Comparison of ENCODE assay signal across 8 cellular contexts in the genomic region with DNA sequence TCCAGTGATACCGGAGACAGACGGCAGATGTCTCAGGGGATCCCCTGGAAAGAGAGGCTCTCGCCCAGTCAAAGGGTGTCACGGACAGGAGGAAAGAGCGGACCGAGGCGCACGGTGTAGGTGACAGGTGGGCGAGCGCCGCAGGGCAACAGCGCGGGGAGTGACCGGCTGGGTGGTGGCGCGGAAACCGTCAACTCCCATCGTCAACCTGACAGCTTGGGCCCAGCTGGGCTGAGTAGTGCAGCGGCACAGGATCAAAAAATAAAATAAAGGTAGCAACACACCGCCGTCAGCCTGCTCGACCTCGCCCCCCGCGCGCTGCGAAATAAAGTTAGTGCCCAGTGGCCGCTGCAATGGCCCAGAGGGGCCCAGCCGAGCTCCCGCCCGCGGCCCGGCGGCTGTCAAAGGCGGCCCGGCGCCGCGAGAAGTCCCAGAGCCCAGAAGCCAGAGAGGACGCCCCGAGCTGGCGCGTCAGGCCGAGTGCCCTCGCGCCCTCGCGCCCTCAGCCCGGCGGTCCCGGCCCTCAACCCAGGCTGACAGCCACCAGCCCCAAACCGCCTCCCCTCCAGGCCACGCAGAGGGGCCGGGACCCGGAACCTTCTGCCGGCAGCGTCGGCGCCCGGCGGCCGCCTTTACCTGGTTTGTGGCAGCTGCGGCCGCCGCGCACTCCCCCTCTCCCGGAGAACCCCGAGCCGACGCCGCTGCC. TPM values are rescaled to one million over a fixed set of nuclear protein-coding genes. Genes with fewer than 3 reads are reported as not detected.
DNase-seq lines count a peak whose midpoint lies in the region; ATAC-seq and TF ChIP-seq lines count a peak whose summit lies in the region.

A gene with protein sequence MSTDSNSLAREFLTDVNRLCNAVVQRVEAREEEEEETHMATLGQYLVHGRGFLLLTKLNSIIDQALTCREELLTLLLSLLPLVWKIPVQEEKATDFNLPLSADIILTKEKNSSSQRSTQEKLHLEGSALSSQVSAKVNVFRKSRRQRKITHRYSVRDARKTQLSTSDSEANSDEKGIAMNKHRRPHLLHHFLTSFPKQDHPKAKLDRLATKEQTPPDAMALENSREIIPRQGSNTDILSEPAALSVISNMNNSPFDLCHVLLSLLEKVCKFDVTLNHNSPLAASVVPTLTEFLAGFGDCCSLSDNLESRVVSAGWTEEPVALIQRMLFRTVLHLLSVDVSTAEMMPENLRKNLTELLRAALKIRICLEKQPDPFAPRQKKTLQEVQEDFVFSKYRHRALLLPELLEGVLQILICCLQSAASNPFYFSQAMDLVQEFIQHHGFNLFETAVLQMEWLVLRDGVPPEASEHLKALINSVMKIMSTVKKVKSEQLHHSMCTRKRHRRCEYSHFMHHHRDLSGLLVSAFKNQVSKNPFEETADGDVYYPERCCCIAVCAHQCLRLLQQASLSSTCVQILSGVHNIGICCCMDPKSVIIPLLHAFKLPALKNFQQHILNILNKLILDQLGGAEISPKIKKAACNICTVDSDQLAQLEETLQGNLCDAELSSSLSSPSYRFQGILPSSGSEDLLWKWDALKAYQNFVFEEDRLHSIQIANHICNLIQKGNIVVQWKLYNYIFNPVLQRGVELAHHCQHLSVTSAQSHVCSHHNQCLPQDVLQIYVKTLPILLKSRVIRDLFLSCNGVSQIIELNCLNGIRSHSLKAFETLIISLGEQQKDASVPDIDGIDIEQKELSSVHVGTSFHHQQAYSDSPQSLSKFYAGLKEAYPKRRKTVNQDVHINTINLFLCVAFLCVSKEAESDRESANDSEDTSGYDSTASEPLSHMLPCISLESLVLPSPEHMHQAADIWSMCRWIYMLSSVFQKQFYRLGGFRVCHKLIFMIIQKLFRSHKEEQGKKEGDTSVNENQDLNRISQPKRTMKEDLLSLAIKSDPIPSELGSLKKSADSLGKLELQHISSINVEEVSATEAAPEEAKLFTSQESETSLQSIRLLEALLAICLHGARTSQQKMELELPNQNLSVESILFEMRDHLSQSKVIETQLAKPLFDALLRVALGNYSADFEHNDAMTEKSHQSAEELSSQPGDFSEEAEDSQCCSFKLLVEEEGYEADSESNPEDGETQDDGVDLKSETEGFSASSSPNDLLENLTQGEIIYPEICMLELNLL (N-terminal part only) (minus strand): TSS at position 700 of the 706 bp plus-strand sequence. CDS start 36,489 bp downstream, outside the sequence.

- CTCF ChIA-PET in OCI-LY7 (lab: Charles Lee; ENCODE audit: unreplicated experiment), result interaction anchor here (1.4 kb wide), 1 partner anchor 362 kb away, joined by 3 read pairs; a partner anchor contains a TSS

- H3K27me3 Mint-ChIP-seq in activated T-helper 1 cell treated with anti-CD3 and anti-CD28 coated beads, Interleukin-12 subunit alpha, Interleukin-12 subunit beta, Interleukin-2, Interleukin-4 antibody, amounts not matched to agents 30 ng/mL and 10 ng/mL and 1 ng/mL, durations not matched to agents 14 hours and 24 hours and 36 hours (ENCODE audit: insufficient read depth), result no peaks in the 10 kb centered on the region
- H3K27me3 Mint-ChIP-seq in nephron (ENCODE audit: low read depth), result peaks cover 17% of the 10 kb centered on the region

- H3K27ac Mint-ChIP-seq in activated T-helper 1 cell treated with anti-CD3 and anti-CD28 coated beads, Interleukin-12 subunit alpha, Interleukin-12 subunit beta, Interleukin-2, Interleukin-4 antibody, amounts not matched to agents 30 ng/mL and 10 ng/mL and 1 ng/mL, durations not matched to agents 14 hours and 24 hours and 36 hours, result peak within 1 kb of the TSS; percentile 98
- H3K27ac Mint-ChIP-seq in nephron, result peak within 1 kb of the TSS; percentile 83 to 97 (median 96)

- no peaks in the 10 kb centered on the region for H3K9me3 Mint-ChIP-seq in activated T-helper 1 cell treated with anti-CD3 and anti-CD28 coated beads, Interleukin-12 subunit alpha, Interleukin-12 subunit beta, Interleukin-2, Interleukin-4 antibody, amounts not matched to agents 30 ng/mL and 10 ng/mL and 1 ng/mL, durations not matched to agents 14 hours and 24 hours and 36 hours
- no peaks in the 10 kb centered on the region for H3K9me3 Mint-ChIP-seq in nephron

- no peaks in the 10 kb centered on the region for H3K27me3 ChIP-seq in tibial artery

- H3K79me2 ChIP-seq in OCI-LY7 (ENCODE audit: insufficient read depth, low read depth, low read length), result no peaks in the 10 kb centered on the region

- POLR2A ChIA-PET in OCI-LY7 (lab: Charles Lee), result interaction anchor here (1.1 to 1.6 kb wide), 6 partner anchors 9 to 362 kb away, joined by 3 to 7 read pairs (median 4); a partner anchor contains a TSS

- peak; percentile 63 for DNase-seq in OCI-LY7 (ENCODE audit: low spot score)
- DNase-seq in activated T-helper 1 cell treated with anti-CD3 and anti-CD28 coated beads, Interleukin-12 subunit alpha, Interleukin-12 subunit beta, Interleukin-2, Interleukin-4 antibody, amounts not matched to agents 30 ng/mL and 10 ng/mL and 1 ng/mL, durations not matched to agents 14 hours and 24 hours and 36 hours (ENCODE audit: low spot score), result peak; percentile 61
- peak; percentile 39 for DNase-seq in fibroblast of pulmonary artery (ENCODE audit: low read depth)
- peak; percentile 40 to 68 for DNase-seq in tibial artery

- peak; percentile 51 for ATAC-seq in GM19035 (IDR thresholded peaks at IDR 0.05; ENCODE audit: unreplicated experiment)
- ATAC-seq in HG03280 (IDR thresholded peaks at IDR 0.05; ENCODE audit: unreplicated experiment), result peak; percentile 56

- TF ChIP-seq CTCF in C4-2B (conservative IDR thresholded peaks at IDR 0.05), result peak; percentile 36
- TF ChIP-seq CTCF in OCI-LY7 (conservative IDR thresholded peaks at IDR 0.05; ENCODE audit: low read length), result peak; percentile 61; the same call in 1 of the 2 replicates
- TF ChIP-seq CTCF in fibroblast of pulmonary artery (IDR thresholded peaks at IDR 0.05; ENCODE audit: low read length, missing control alignments), result peak; percentile 47
- TF ChIP-seq CTCF in nephron (IDR thresholded peaks at IDR 0.05; ENCODE audit: unreplicated experiment in 3 of 3), result peak in 2 of 3 experiments; percentile 20 to 28
- peak in 1 of 2 experiments; percentile 24 for TF ChIP-seq CTCF in tibial artery (IDR thresholded peaks at IDR 0.05)

- H2AFZ ChIP-seq in OCI-LY7 (ENCODE audit: low read length), result peak within 1 kb of the TSS; percentile 89

- H3K36me3 Mint-ChIP-seq in activated T-helper 1 cell treated with anti-CD3 and anti-CD28 coated beads, Interleukin-12 subunit alpha, Interleukin-12 subunit beta, Interleukin-2, Interleukin-4 antibody, amounts not matched to agents 30 ng/mL and 10 ng/mL and 1 ng/mL, durations not matched to agents 14 hours and 24 hours and 36 hours (ENCODE audit: low read depth), result peaks cover 34% of the 10 kb centered on the region
- H3K36me3 Mint-ChIP-seq in nephron (ENCODE audit: low read depth), result no peaks in the 10 kb centered on the region

- no peaks in the 10 kb centered on the region for H3K36me3 ChIP-seq in OCI-LY7 (ENCODE audit: insufficient read depth, low read length)
- H3K36me3 ChIP-seq in tibial artery, result no peaks in the 10 kb centered on the region

- H3K27ac ChIP-seq in C4-2B (peak within 1 kb of the TSS; percentile 71), OCI-LY7 (ENCODE audit: low read depth, low read length, poor library complexity, severe bottlenecking) (peak within 1 kb of the TSS; percentile 82), tibial artery (peak within 1 kb of the TSS; percentile 95 to 99)

- BruUV-seq in OCI-LY7 (replicated peaks; lab: Mats Ljungman, UMichigan), result no TSS peak

- H3K4me1 Mint-ChIP-seq in activated T-helper 1 cell treated with anti-CD3 and anti-CD28 coated beads, Interleukin-12 subunit alpha, Interleukin-12 subunit beta, Interleukin-2, Interleukin-4 antibody, amounts not matched to agents 30 ng/mL and 10 ng/mL and 1 ng/mL, durations not matched to agents 14 hours and 24 hours and 36 hours (ENCODE audit: low read depth), result peaks cover 61% of the 10 kb centered on the region
- peaks cover 14% of the 10 kb centered on the region for H3K4me1 Mint-ChIP-seq in nephron

- H3K9me2 ChIP-seq in OCI-LY7 (ENCODE audit: insufficient read depth, low read length), result no peaks in the 10 kb centered on the region

- intact Hi-C loops in OCI-LY7 (cut with micrococcal nuclease; ENCODE audit: unreplicated experiment) (loop anchor here (1.0 to 10.0 kb wide), 5 partner anchors 81 to 928 kb away; a partner anchor contains a TSS), tibial artery (cut with DNase I; ENCODE audit: low total_unique reads) (loop anchor here (5.0 kb wide), 1 partner anchor 51 kb away; no protein-coding TSS in a partner anchor)
- intact Hi-C loops in activated T-helper 1 cell treated with anti-CD3 and anti-CD28 coated beads, Interleukin-12 subunit alpha, Interleukin-12 subunit beta, Interleukin-2, Interleukin-4 antibody, amounts not matched to agents 30 ng/mL and 10 ng/mL and 1 ng/mL, durations not matched to agents 14 hours and 24 hours and 36 hours (cut with micrococcal nuclease), result loop anchor here (1.0 to 5.0 kb wide), 8 partner anchors 10 to 1260 kb away; a partner anchor contains a TSS

- H3K4me1 ChIP-seq in OCI-LY7 (ENCODE audit: insufficient read depth, low read length, poor library complexity, severe bottlenecking), result peaks cover 21% of the 10 kb centered on the region
- H3K4me1 ChIP-seq in tibial artery, result peaks cover 0 to 27% (median 16%) of the 10 kb centered on the region in 4 donors

- H3K4me3 Mint-ChIP-seq in activated T-helper 1 cell treated with anti-CD3 and anti-CD28 coated beads, Interleukin-12 subunit alpha, Interleukin-12 subunit beta, Interleukin-2, Interleukin-4 antibody, amounts not matched to agents 30 ng/mL and 10 ng/mL and 1 ng/mL, durations not matched to agents 14 hours and 24 hours and 36 hours, result peak within 1 kb of the TSS; percentile 98
- H3K4me3 Mint-ChIP-seq in nephron, result peak within 1 kb of the TSS; percentile 96 to 99 (median 99)

- no peaks in the 10 kb centered on the region for H4K20me1 ChIP-seq in OCI-LY7 (ENCODE audit: insufficient read depth, low read length)

- peak within 1 kb of the TSS; percentile 91 for H3K4me2 ChIP-seq in OCI-LY7 (ENCODE audit: low read length)

- H3K9me3 ChIP-seq in OCI-LY7 (ENCODE audit: low read length) (no peaks in the 10 kb centered on the region), tibial artery (no peaks in the 10 kb centered on the region)

- peak within 1 kb of the TSS; percentile 78 for H3K4me3 ChIP-seq in OCI-LY7 (ENCODE audit: low read depth, low read length, poor library complexity, severe bottlenecking)
- H3K4me3 ChIP-seq in fibroblast of pulmonary artery (replicated peaks; ENCODE audit: low read depth, low read length), result peak within 1 kb of the TSS; percentile 80
- peak within 1 kb of the TSS; percentile 83 to 100 for H3K4me3 ChIP-seq in tibial artery

RNA-seq across cellular contexts. Expression of the gene that starts here (rescaled TPM):
- 4.0 and 10.0 TPM in 2 replicates for total RNA-seq in OCI-LY7 (2014; rRNA removed; shearing (Covaris generic))
- 8.2 and 8.3 TPM in 2 replicates for total RNA-seq in OCI-LY7 (2022)
- total RNA-seq in activated T-helper 1 cell treated with anti-CD3 and anti-CD28 coated beads, Interleukin-12 subunit alpha, Interleukin-12 subunit beta, Interleukin-2, Interleukin-4 antibody, amounts not matched to agents 30 ng/mL and 10 ng/mL and 1 ng/mL, durations not matched to agents 14 hours and 24 hours and 36 hours, result 144 and 145 TPM in 2 replicates

Comparison
In these comparisons a context has a peak if more than half of its experiments do, and no peak if none do; other contexts are left out.
1. Peak in every context shown above with its lines: DNase-seq, ATAC-seq, H3K4me3 ChIP-seq and H3K27ac ChIP-seq.
2. RNA of the gene that starts here (total RNA-seq): 144 to 145 TPM in activated T-helper 1 cell treated with anti-CD3 and anti-CD28 coated beads, Interleukin-12 subunit alpha, Interleukin-12 subunit beta, Interleukin-2, Interleukin-4 antibody, amounts not matched to agents 30 ng/mL and 10 ng/mL and 1 ng/mL, durations not matched to agents 14 hours and 24 hours and 36 hours; 4.0 to 10.0 TPM in OCI-LY7; every median in the first group is over 10 times any median in the second.